In genomic region chr10:131839351-131839750, GRCh38 we compare ENCODE assay signal across 1 cellular context.
TF ChIP-seq lines count a peak whose summit lies in the region.

No MANE protein-coding gene starts in this region.

TF ChIP-seq in HepG2, 621 proteins besides CTCF, POLR2A, EP300 and RAD21 (continued from another document):
- TF ChIP-seq, protein P1, sequence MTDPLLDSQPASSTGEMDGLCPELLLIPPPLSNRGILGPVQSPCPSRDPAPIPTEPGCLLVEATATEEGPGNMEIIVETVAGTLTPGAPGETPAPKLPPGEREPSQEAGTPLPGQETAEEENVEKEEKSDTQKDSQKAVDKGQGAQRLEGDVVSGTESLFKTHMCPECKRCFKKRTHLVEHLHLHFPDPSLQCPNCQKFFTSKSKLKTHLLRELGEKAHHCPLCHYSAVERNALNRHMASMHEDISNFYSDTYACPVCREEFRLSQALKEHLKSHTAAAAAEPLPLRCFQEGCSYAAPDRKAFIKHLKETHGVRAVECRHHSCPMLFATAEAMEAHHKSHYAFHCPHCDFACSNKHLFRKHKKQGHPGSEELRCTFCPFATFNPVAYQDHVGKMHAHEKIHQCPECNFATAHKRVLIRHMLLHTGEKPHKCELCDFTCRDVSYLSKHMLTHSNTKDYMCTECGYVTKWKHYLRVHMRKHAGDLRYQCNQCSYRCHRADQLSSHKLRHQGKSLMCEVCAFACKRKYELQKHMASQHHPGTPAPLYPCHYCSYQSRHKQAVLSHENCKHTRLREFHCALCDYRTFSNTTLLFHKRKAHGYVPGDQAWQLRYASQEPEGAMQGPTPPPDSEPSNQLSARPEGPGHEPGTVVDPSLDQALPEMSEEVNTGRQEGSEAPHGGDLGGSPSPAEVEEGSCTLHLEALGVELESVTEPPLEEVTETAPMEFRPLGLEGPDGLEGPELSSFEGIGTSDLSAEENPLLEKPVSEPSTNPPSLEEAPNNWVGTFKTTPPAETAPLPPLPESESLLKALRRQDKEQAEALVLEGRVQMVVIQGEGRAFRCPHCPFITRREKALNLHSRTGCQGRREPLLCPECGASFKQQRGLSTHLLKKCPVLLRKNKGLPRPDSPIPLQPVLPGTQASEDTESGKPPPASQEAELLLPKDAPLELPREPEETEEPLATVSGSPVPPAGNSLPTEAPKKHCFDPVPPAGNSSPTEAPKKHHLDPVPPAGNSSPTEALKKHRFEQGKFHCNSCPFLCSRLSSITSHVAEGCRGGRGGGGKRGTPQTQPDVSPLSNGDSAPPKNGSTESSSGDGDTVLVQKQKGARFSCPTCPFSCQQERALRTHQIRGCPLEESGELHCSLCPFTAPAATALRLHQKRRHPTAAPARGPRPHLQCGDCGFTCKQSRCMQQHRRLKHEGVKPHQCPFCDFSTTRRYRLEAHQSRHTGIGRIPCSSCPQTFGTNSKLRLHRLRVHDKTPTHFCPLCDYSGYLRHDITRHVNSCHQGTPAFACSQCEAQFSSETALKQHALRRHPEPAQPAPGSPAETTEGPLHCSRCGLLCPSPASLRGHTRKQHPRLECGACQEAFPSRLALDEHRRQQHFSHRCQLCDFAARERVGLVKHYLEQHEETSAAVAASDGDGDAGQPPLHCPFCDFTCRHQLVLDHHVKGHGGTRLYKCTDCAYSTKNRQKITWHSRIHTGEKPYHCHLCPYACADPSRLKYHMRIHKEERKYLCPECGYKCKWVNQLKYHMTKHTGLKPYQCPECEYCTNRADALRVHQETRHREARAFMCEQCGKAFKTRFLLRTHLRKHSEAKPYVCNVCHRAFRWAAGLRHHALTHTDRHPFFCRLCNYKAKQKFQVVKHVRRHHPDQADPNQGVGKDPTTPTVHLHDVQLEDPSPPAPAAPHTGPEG (CRISPR knock-in tag; IDR thresholded peaks at IDR 0.05), result no peak
- no peak for TF ChIP-seq ZNF337 (CRISPR knock-in tag; IDR thresholded peaks at IDR 0.05; ENCODE audit: borderline replicate concordance, low read depth)
- no peak for TF ChIP-seq NBN (conservative IDR thresholded peaks at IDR 0.05)
- TF ChIP-seq AGO1 (IDR thresholded peaks at IDR 0.05; ENCODE audit: low read depth, low read length, poor library complexity, severe bottlenecking), result no peak
- no peak for TF ChIP-seq SIX4 (CRISPR knock-in tag; IDR thresholded peaks at IDR 0.05)
